Comparison of ENCODE assay signal across 8 cellular contexts in the genomic region with DNA sequence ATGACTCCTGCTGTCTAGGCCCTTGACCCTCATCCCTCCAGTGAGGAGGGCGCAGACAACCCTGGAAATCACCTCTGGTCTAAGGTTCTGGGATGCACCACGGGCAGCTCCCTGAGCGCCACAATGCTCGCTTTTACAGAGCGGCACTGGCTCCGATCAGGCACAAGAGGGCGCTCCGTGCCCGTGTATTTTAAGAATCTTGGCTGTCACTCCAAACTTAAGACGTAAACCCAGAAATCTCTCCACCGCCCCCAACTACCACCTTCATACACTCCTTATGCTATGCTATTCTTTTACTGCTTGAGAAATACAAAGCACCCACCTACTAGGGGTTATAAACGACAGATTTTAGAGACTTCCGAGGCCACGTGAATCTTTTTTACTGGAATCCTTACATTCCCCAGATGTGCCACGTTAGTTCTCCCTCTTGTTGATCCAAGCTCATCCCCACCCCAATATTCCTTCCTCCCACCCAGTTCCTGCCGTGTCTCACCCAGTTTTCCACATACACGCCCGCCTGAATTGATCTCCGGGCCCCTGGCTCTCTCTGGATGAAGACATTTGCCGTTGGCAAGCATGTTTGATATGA.
DNase-seq lines count a peak whose midpoint lies in the region; ATAC-seq and TF ChIP-seq lines count a peak whose summit lies in the region.

No MANE protein-coding gene starts in this region.

- peaks cover 19% of the 10 kb centered on the region for H3K27me3 ChIP-seq in MG63

- no peak overlapping the region for H3K27ac Mint-ChIP-seq in Calu3 (ENCODE audit: unreplicated experiment)

- peaks cover 11% of the 10 kb centered on the region for H3K27me3 Mint-ChIP-seq in Calu3 (ENCODE audit: unreplicated experiment)

- TF ChIP-seq CTCF in Calu3 (IDR thresholded peaks at IDR 0.05; ENCODE audit: unreplicated experiment) (peak; percentile 73), omental fat pad (IDR thresholded peaks at IDR 0.05) (no peak)

- no peak overlapping the region for H3K4me3 ChIP-seq in MG63

- no peaks in the 10 kb centered on the region for H3K4me1 Mint-ChIP-seq in Calu3 (ENCODE audit: low read depth, unreplicated experiment)

- H3K4me3 Mint-ChIP-seq in Calu3 (ENCODE audit: low read depth, unreplicated experiment): no peak overlapping the region

- CTCF ChIA-PET in Calu3 (lab: Charles Lee): interaction anchor here (1.7 kb wide), 1 partner anchor 756 kb away, joined by 10 read pairs; no protein-coding TSS in a partner anchor

- H3K9me3 ChIP-seq in MG63: no peaks in the 10 kb centered on the region

- H3K9me3 Mint-ChIP-seq in Calu3 (ENCODE audit: low read depth, unreplicated experiment): no peaks in the 10 kb centered on the region

- H3K36me3 ChIP-seq in MG63: no peaks in the 10 kb centered on the region

- ATAC-seq in GM19035 (IDR thresholded peaks at IDR 0.05; ENCODE audit: unreplicated experiment): peak; percentile 47
- no peak for ATAC-seq in omental fat pad (ENCODE audit: low FRiP score)

- H3K36me3 Mint-ChIP-seq in Calu3 (ENCODE audit: insufficient read depth, unreplicated experiment): no peaks in the 10 kb centered on the region

- BruUV-seq in Calu3 (replicated peaks; lab: Mats Ljungman, UMichigan): no TSS peak

- peak; percentile 36 for DNase-seq in Calu3
- DNase-seq in MG63: peak; percentile 26
- DNase-seq in UCSD-AML1 (lab: John Stamatoyannopoulos, UW; ENCODE audit: unreplicated experiment): peak; percentile 30
- DNase-seq in germinal center (ENCODE audit: low spot score): peak; percentile 40
- peak; percentile 82 for DNase-seq in putamen (ENCODE audit: low spot score)
- no peak for DNase-seq in omental fat pad (ENCODE audit: low spot score)
- DNase-seq in posterior vena cava (ENCODE audit: low spot score): no peak

- intact Hi-C loops in Calu3 (cut with micrococcal nuclease; ENCODE audit: unreplicated experiment): loop anchor here (1.0 kb wide), 1 partner anchor 757 kb away; no protein-coding TSS in a partner anchor
- intact Hi-C loops in posterior vena cava (cut with DNase I): no loop called here

Comparison
In these comparisons a context has a peak if more than half of its experiments do, and no peak if none do; other contexts are left out.
1. DNase-seq: peak in Calu3 (single experiment), MG63 (single experiment), UCSD-AML1 (single experiment), germinal center (single experiment) and putamen (single experiment); none in omental fat pad (single experiment) and posterior vena cava (single experiment).